Comparison of ENCODE assay signal across 9 cellular contexts in genomic region chr5:132751444-132751843, GRCh38. TPM values are rescaled to one million over a fixed set of nuclear protein-coding genes. Genes with fewer than 3 reads are reported as not detected.
A peak's percentile ranks its signal among the peaks of the same experiment; 100 is the strongest.
DNase-seq lines count a peak whose midpoint lies in the region; ATAC-seq and TF ChIP-seq lines count a peak whose summit lies in the region.
"Had no signal": no experiment of that assay in that cellular context is flagged by ENCODE, and none has a peak within 500 bp of the region (broad histone marks: within the 10 kb centered on the region; RNA-seq: fewer than 3 reads in every experiment).

No MANE protein-coding gene starts in this region.

- H3K27ac Mint-ChIP-seq in stimulated activated memory B cell treated with anti-CD40 and anti-IgM and Interleukin-4, amounts not matched to agents 10 μg/mL and 1 μg/mL and 100 μg/mL, for 72 hours: peak overlapping the region; percentile 74
- no peak overlapping the region for H3K27ac Mint-ChIP-seq in glutamatergic neuron (ENCODE audit: unreplicated experiment)

- H3K4me1 Mint-ChIP-seq in stimulated activated memory B cell treated with anti-CD40 and anti-IgM and Interleukin-4, amounts not matched to agents 10 μg/mL and 1 μg/mL and 100 μg/mL, for 72 hours: peaks cover 22% of the 10 kb centered on the region
- peaks cover 3% of the 10 kb centered on the region for H3K4me1 Mint-ChIP-seq in glutamatergic neuron (ENCODE audit: low read depth, unreplicated experiment)

- ATAC-seq in HG02973 (IDR thresholded peaks at IDR 0.05; ENCODE audit: unreplicated experiment) (peak; percentile 46), HG02678 (IDR thresholded peaks at IDR 0.05; ENCODE audit: unreplicated experiment) (no peak), HG03097 (IDR thresholded peaks at IDR 0.05; ENCODE audit: low FRiP score, unreplicated experiment) (no peak)
- peak; percentile 40 for ATAC-seq in stimulated activated memory B cell treated with anti-CD40 and anti-IgM and Interleukin-4, amounts not matched to agents 10 μg/mL and 1 μg/mL and 100 μg/mL, for 72 hours

- H3K36me3 Mint-ChIP-seq in stimulated activated memory B cell treated with anti-CD40 and anti-IgM and Interleukin-4, amounts not matched to agents 10 μg/mL and 1 μg/mL and 100 μg/mL, for 72 hours: no peaks in the 10 kb centered on the region
- H3K36me3 Mint-ChIP-seq in glutamatergic neuron (ENCODE audit: unreplicated experiment): peaks cover 4% of the 10 kb centered on the region

- DNase-seq in activated CD8-positive, alpha-beta memory T cell treated with anti-CD3 and anti-CD28 coated beads, Interleukin-2, amount 50 U/mL, for 48 hours: peak; percentile 52
- no peak for DNase-seq in activated CD8-positive, alpha-beta memory T cell treated with anti-CD3 and anti-CD28 coated beads for 24 hours
- DNase-seq in astrocyte of the spinal cord (ENCODE audit: low read depth, low spot score) (peak; percentile 28), glutamatergic neuron (no peak)

- no peaks in the 10 kb centered on the region for H3K9me3 Mint-ChIP-seq in stimulated activated memory B cell treated with anti-CD40 and anti-IgM and Interleukin-4, amounts not matched to agents 10 μg/mL and 1 μg/mL and 100 μg/mL, for 72 hours
- peaks cover 6% of the 10 kb centered on the region for H3K9me3 Mint-ChIP-seq in glutamatergic neuron (ENCODE audit: unreplicated experiment)

- in situ Hi-C loops in astrocyte of the spinal cord (cut with HindIII; ENCODE audit: low sequenced_read_pairs): no loop called here

- TF ChIP-seq CTCF in astrocyte of the spinal cord (IDR thresholded peaks at IDR 0.05; ENCODE audit: low read depth, low read length): no peak
- no peak for TF ChIP-seq CTCF in glutamatergic neuron (IDR thresholded peaks at IDR 0.05; ENCODE audit: partially characterized antibody, unreplicated experiment)

- no peak overlapping the region for H3K4me3 Mint-ChIP-seq in stimulated activated memory B cell treated with anti-CD40 and anti-IgM and Interleukin-4, amounts not matched to agents 10 μg/mL and 1 μg/mL and 100 μg/mL, for 72 hours
- no peak overlapping the region for H3K4me3 Mint-ChIP-seq in glutamatergic neuron (ENCODE audit: unreplicated experiment)

- no peaks in the 10 kb centered on the region for H3K27me3 Mint-ChIP-seq in stimulated activated memory B cell treated with anti-CD40 and anti-IgM and Interleukin-4, amounts not matched to agents 10 μg/mL and 1 μg/mL and 100 μg/mL, for 72 hours
- peaks cover 12% of the 10 kb centered on the region for H3K27me3 Mint-ChIP-seq in glutamatergic neuron (ENCODE audit: unreplicated experiment)

- H3K4me3 ChIP-seq in astrocyte of the spinal cord (ENCODE audit: low read depth, low read length): no peak overlapping the region

RNA-seq across cellular contexts. Expression of gene CCNI2, which starts 4.2 kb away (rescaled TPM):
- 0.17 TPM for total RNA-seq in glutamatergic neuron (ENCODE audit: unreplicated experiment)
- total RNA-seq: H4 had no signal

RNA-seq across cellular contexts. Expression of gene KIF3A, which starts 14.1 kb away (rescaled TPM):
- 42.4 TPM for total RNA-seq in glutamatergic neuron (ENCODE audit: unreplicated experiment)

RNA-seq across cellular contexts. Expression of gene SEPTIN8, which starts 25.6 kb away (rescaled TPM):
- total RNA-seq in glutamatergic neuron (ENCODE audit: unreplicated experiment): 26.9 TPM

Comparison
In these comparisons a context has a peak if more than half of its experiments do, and no peak if none do; other contexts are left out.
1. DNase-seq: peak in activated CD8-positive, alpha-beta memory T cell treated with anti-CD3 and anti-CD28 coated beads, Interleukin-2, amount 50 U/mL, for 48 hours (single experiment) and astrocyte of the spinal cord (single experiment); none in activated CD8-positive, alpha-beta memory T cell treated with anti-CD3 and anti-CD28 coated beads for 24 hours (single experiment) and glutamatergic neuron (single experiment).
2. ATAC-seq: peak in HG02973 (single experiment) and stimulated activated memory B cell treated with anti-CD40 and anti-IgM and Interleukin-4, amounts not matched to agents 10 μg/mL and 1 μg/mL and 100 μg/mL, for 72 hours (single experiment); none in HG02678 (single experiment) and HG03097 (single experiment).